9 cellular contexts compared by ENCODE assay signal in the genomic region with DNA sequence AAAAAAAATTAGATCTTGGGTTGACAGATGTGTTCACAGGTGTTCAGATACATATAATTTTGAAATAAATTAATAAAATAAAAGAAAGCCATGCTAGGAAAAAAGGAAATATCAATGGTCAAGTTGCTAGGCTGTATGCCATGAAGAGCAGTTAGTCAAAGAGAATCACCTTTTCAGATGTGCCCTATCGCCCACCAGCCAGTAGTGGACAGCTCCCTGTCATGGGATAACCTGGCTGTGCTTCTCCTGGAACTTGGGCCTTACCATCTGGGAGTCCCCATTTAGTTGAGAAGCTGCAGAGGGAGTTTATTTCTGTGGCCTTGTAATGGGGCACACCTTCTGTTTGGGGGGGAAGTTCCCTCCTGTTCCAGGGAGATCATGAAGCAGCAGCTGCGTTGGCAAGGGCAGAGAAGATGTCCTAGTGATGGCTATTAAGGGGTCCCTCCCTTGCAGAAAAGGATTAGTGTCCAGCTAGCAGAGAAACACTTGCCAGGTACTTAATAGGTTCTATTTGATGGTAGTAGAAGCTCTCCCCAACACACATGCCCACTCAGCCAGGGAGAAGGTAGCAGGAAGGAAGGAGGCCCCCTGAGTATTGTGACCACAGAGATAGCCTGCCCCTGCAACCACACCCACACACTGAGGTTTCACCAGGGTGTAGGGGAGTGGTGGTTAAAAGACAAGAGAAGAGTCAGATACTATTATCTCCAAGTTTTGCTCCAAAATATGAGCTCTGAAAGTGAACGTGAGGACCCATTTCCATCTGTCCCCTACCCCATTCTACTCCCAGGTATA.
A peak's percentile ranks its signal among the peaks of the same experiment; 100 is the strongest.
DNase-seq lines count a peak whose midpoint lies in the region; ATAC-seq, FAIRE-seq and TF ChIP-seq lines count a peak whose summit lies in the region.
"Had no signal": no experiment of that assay in that cellular context is flagged by ENCODE, and none has a peak within 500 bp of the region (broad histone marks: within the 10 kb centered on the region; RNA-seq: fewer than 3 reads in every experiment).

No MANE protein-coding gene starts in this region.

- 0 out of 3 replicates have a peak, but pooled peaks cover 9% of the 10 kb centered on the region for H3K79me2 ChIP-seq in K562 (ENCODE audit: control insufficient read depth, insufficient read depth, low read length)

- peaks cover 15 to 29% of the 10 kb centered on the region in 2 experiments; a peak in 4 of 5 replicates for H3K4me1 ChIP-seq in K562 (replicated peaks in 1 of 2; ENCODE audit: control insufficient read depth in 2 of 2, insufficient read depth in 2 of 2, low read length in 2 of 2)
- no peaks in the 10 kb centered on the region for H3K4me1 ChIP-seq in uterus
- H3K4me1 ChIP-seq: SJCRH30 had no signal

- intact Hi-C loops in K562 (cut with micrococcal nuclease), result no loop called here
- intact Hi-C loops in uterus (cut with DNase I; ENCODE audit: low total_unique reads), result no loop called here

- no peaks in the 10 kb centered on the region for H3K36me3 ChIP-seq in K562 (ENCODE audit: control insufficient read depth, insufficient read depth, low read length)
- no peaks in the 10 kb centered on the region for H3K36me3 ChIP-seq in uterus
- H3K36me3 ChIP-seq: SJCRH30 had no signal

- ATAC-seq in GM18505 (IDR thresholded peaks at IDR 0.05; ENCODE audit: unreplicated experiment) (peak; percentile 74), GM21528 (IDR thresholded peaks at IDR 0.05; ENCODE audit: low FRiP score, unreplicated experiment) (peak; percentile 71), HG03558 (IDR thresholded peaks at IDR 0.05; ENCODE audit: extremely low read depth, unreplicated experiment) (peak; percentile 43), K562 (peak; percentile 84)

- H3K4me3 ChIP-seq in K562 (no peak overlapping the region), uterus (no peak overlapping the region)
- H3K4me3 ChIP-seq: SJCRH30 had no signal

- H4K20me1 ChIP-seq in K562 (replicated peaks; ENCODE audit: control insufficient read depth, insufficient read depth, low read length), result no peaks in the 10 kb centered on the region

- H3K27me3 ChIP-seq in K562 (ENCODE audit: control insufficient read depth in 2 of 2, insufficient read depth in 2 of 2, low read length in 2 of 2), result no peaks in the 10 kb centered on the region
- no peaks in the 10 kb centered on the region for H3K27me3 ChIP-seq in uterus
- H3K27me3 ChIP-seq: SJCRH30 had no signal

- in situ Hi-C loops in K562 (cut with MboI), result no loop called here

- TF ChIP-seq CTCF in K562 (IDR thresholded peaks at IDR 0.05 in 2 of 3, conservative IDR thresholded peaks at IDR 0.05 in 1 of 3; ENCODE audit: insufficient read depth in 2 of 3, low read depth in 1 of 3, low read length in 3 of 3) (no peak), uterus (IDR thresholded peaks at IDR 0.05) (no peak)

- 24% methylated on average over 3 of the region's 3 CpGs for WGBS in K562 (ENCODE audit: insufficient coverage, low coverage, missing lambda C conversion rate)

- H3K27ac ChIP-seq in K562 (ENCODE audit: extremely low read depth, low read depth, low read length), result peak overlapping the region; percentile 34; the same call in 1 of the 3 replicates
- no peak overlapping the region for H3K27ac ChIP-seq in uterus
- H3K27ac ChIP-seq: SJCRH30 had no signal

- peak; percentile 21 for TF ChIP-seq POLR2A in GM18505 (IDR thresholded peaks at IDR 0.05; ENCODE audit: borderline replicate concordance, extremely low read depth, insufficient read depth, insufficient read length)
- no peak for TF ChIP-seq POLR2A in K562 (conservative IDR thresholded peaks at IDR 0.05)
- TF ChIP-seq POLR2A in uterus (IDR thresholded peaks at IDR 0.05), result no peak

- H3K4me2 ChIP-seq in K562 (ENCODE audit: insufficient read depth, low read length), result peak overlapping the region; percentile 56

- FAIRE-seq in K562 (lab: Jason Lieb, UNC), result peak; percentile 95

- peak overlapping the region; percentile 9 to 69; a peak in 2 of 4 replicates for H3K9ac ChIP-seq in K562 (ENCODE audit: insufficient read depth in 1 of 2, low read depth in 2 of 2, low read length in 2 of 2)

- POLR2A ChIA-PET in K562 (lab: Yijun Ruan, JAX), result interaction anchor here (0.6 to 1.5 kb wide), 6 partner anchors 9 to 342 kb away, joined by 3 to 6 read pairs (median 4); no protein-coding TSS in a partner anchor

- TF ChIP-seq RAD21 in K562 (CRISPR knock-in tag; conservative IDR thresholded peaks at IDR 0.05 in 1 of 2, IDR thresholded peaks at IDR 0.05 in 1 of 2), result no peak

- no peaks in the 10 kb centered on the region for H3K9me1 ChIP-seq in K562 (ENCODE audit: control insufficient read depth, insufficient read depth, low read length)

- no peaks in the 10 kb centered on the region for H3K9me3 ChIP-seq in K562 (replicated peaks; ENCODE audit: control insufficient read depth, insufficient read depth, low read depth, low read length)
- H3K9me3 ChIP-seq in uterus, result no peaks in the 10 kb centered on the region
- H3K9me3 ChIP-seq: SJCRH30 had no signal

- CTCF ChIA-PET in K562 (lab: Yijun Ruan, JAX; ENCODE audit: low intra/inter-chr PET ratio), result no interaction called here

- DNase-seq in K562 (ENCODE audit: extremely low read depth in 1 of 4, low spot score in 3 of 4) (peak in 3 of 4 experiments; percentile 40 to 79 (median 63)), uterus (no peak), COLO668 (lab: John Stamatoyannopoulos, UW; ENCODE audit: unreplicated experiment) (no peak), NCI-H446 treated with DMSO at 0.1 percent for 48 hours (lab: John Stamatoyannopoulos, UW) (no peak)
- no peak for DNase-seq in effector CD4-positive, alpha-beta T cell
- DNase-seq: SJCRH30 had no signal

- no peak; the same call in 1 of the 2 replicates for TF ChIP-seq EP300 in K562 (IDR thresholded peaks at IDR 0.05; ENCODE audit: low read length)

- H2AFZ ChIP-seq in K562 (ENCODE audit: low read depth, low read length), result peak overlapping the region; percentile 44

- no TSS peak for BruUV-seq in K562 (replicated peaks; lab: Mats Ljungman, UMichigan)

TF ChIP-seq in K562, 482 proteins besides CTCF, POLR2A, EP300 and RAD21 (continues in another document):
- no peak for TF ChIP-seq TSC22D4 (tag; IDR thresholded peaks at IDR 0.05)
- no peak for TF ChIP-seq BRCA1 (IDR thresholded peaks at IDR 0.05)
- TF ChIP-seq BRCA1 (CRISPR knock-in tag; IDR thresholded peaks at IDR 0.05), result no peak
- TF ChIP-seq KDM4B (IDR thresholded peaks at IDR 0.05; ENCODE audit: borderline replicate concordance in 2 of 2, low read depth in 1 of 2), result no peak
- no peak for TF ChIP-seq TBP (optimal IDR thresholded peaks at IDR 0.05; ENCODE audit: low read depth, low read length)
- no peak for TF ChIP-seq SIX5 (IDR thresholded peaks at IDR 0.05; ENCODE audit: borderline replicate concordance in 1 of 2, insufficient read depth in 1 of 2, low read depth in 1 of 2, low read length in 2 of 2)
- TF ChIP-seq PYGO2 (tag; IDR thresholded peaks at IDR 0.05), result no peak
- TF ChIP-seq ZBTB17 (CRISPR knock-in tag; IDR thresholded peaks at IDR 0.05), result no peak
- TF ChIP-seq KDM1A (IDR thresholded peaks at IDR 0.05), result no peak
- TF ChIP-seq STAT5B (CRISPR knock-in tag; IDR thresholded peaks at IDR 0.05), result no peak
- TF ChIP-seq, protein P1, sequence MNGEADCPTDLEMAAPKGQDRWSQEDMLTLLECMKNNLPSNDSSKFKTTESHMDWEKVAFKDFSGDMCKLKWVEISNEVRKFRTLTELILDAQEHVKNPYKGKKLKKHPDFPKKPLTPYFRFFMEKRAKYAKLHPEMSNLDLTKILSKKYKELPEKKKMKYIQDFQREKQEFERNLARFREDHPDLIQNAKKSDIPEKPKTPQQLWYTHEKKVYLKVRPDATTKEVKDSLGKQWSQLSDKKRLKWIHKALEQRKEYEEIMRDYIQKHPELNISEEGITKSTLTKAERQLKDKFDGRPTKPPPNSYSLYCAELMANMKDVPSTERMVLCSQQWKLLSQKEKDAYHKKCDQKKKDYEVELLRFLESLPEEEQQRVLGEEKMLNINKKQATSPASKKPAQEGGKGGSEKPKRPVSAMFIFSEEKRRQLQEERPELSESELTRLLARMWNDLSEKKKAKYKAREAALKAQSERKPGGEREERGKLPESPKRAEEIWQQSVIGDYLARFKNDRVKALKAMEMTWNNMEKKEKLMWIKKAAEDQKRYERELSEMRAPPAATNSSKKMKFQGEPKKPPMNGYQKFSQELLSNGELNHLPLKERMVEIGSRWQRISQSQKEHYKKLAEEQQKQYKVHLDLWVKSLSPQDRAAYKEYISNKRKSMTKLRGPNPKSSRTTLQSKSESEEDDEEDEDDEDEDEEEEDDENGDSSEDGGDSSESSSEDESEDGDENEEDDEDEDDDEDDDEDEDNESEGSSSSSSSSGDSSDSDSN (IDR thresholded peaks at IDR 0.05; ENCODE audit: borderline replicate concordance in 1 of 2, low read depth in 2 of 2, low read length in 2 of 2), result 0 out of 4 replicates have a peak, but pooled peaks of 1 of the 2 experiments have one; percentile 22
- TF ChIP-seq CAMTA2 (CRISPR knock-in tag; conservative IDR thresholded peaks at IDR 0.05), result no peak
- TF ChIP-seq TBL1XR1 (IDR thresholded peaks at IDR 0.05; ENCODE audit: low read length in 2 of 2), result 0 out of 4 replicates have a peak, but pooled peaks of 1 of the 2 experiments have one; percentile 9
- no peak for TF ChIP-seq BCOR (IDR thresholded peaks at IDR 0.05)
- peak; percentile 56 for TF ChIP-seq TCF3 (CRISPR knock-in tag; IDR thresholded peaks at IDR 0.05)
- peak; percentile 58; the same call in 1 of the 2 replicates for TF ChIP-seq ARID1B (IDR thresholded peaks at IDR 0.05)
- TF ChIP-seq RNF2 (IDR thresholded peaks at IDR 0.05), result peak; percentile 45; the same call in 1 of the 2 replicates
- no peak for TF ChIP-seq NR1H2 (CRISPR knock-in tag; IDR thresholded peaks at IDR 0.05)
- TF ChIP-seq KLF16 (IDR thresholded peaks at IDR 0.05), result peak; percentile 58; the same call in 1 of the 2 replicates
- no peak for TF ChIP-seq MXD1 (CRISPR knock-in tag; IDR thresholded peaks at IDR 0.05; ENCODE audit: borderline replicate concordance, poor library complexity, severe bottlenecking)
- TF ChIP-seq ZNF143 (CRISPR knock-in tag; IDR thresholded peaks at IDR 0.05), result no peak
- TF ChIP-seq GATAD2B (IDR thresholded peaks at IDR 0.05; ENCODE audit: borderline replicate concordance), result 0 out of 2 replicates have a peak, but pooled peaks have one; percentile 20
- no peak for TF ChIP-seq ZNF282 (CRISPR knock-in tag; IDR thresholded peaks at IDR 0.05)
- TF ChIP-seq CC2D1A (IDR thresholded peaks at IDR 0.05), result no peak
- TF ChIP-seq MXI1 (IDR thresholded peaks at IDR 0.05; ENCODE audit: low read depth, low read length), result no peak
- TF ChIP-seq CBFA2T3 (IDR thresholded peaks at IDR 0.05), result peak; percentile 64

Comparison
In these comparisons a context has a peak if more than half of its experiments do, and no peak if none do; other contexts are left out.
1. DNase-seq: peak in K562 (3 of 4); none in effector CD4-positive, alpha-beta T cell (single experiment), uterus (0 of 2), COLO668 (single experiment) and NCI-H446 treated with DMSO at 0.1 percent for 48 hours (single experiment).
2. Peak in every context shown above with its lines, with median percentiles within 50 percentile points of each other: ATAC-seq.